ENCODE assay signal across 7 cellular contexts in the genomic region with DNA sequence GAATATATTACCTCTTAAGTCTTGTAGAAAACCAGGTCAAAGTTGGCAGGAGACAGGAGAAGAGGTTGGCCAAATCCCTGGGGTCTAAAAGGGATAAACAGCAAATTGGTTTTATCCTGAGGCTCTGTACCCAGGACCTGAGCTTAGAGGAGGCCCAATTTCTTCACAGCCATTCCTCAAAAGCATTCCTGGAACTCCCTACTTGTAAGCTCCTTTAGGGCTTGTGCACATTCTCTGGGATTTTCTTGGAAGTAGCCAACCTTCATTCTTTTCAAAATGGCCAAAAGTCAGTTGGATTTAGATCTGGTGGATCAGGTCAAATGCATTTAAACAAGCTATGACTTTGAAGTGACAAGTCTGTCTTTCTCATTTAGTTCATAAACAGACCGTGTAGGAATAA.
"Had no signal": no experiment of that assay in that cellular context is flagged by ENCODE, and none has a peak within 500 bp of the region (broad histone marks: within the 10 kb centered on the region; RNA-seq: fewer than 3 reads in every experiment).

No MANE protein-coding gene starts in this region.

- H3K4me3 ChIP-seq: GM23248, HAP-1, K562 had no signal

- H3K9me3 ChIP-seq: HAP-1 had no signal

- H3K27ac ChIP-seq: GM23248 had no signal

- H3K9ac ChIP-seq: GM23248 had no signal

- H2AFZ ChIP-seq: GM23248 had no signal

- H3K4me1 ChIP-seq: HAP-1 had no signal

- DNase-seq: GM23248, GOT3, H7, IMR-90, KG1 had no signal

- H3K36me3 ChIP-seq: HAP-1 had no signal
